ENCODE assay signal across 8 cellular contexts in the genomic region with DNA sequence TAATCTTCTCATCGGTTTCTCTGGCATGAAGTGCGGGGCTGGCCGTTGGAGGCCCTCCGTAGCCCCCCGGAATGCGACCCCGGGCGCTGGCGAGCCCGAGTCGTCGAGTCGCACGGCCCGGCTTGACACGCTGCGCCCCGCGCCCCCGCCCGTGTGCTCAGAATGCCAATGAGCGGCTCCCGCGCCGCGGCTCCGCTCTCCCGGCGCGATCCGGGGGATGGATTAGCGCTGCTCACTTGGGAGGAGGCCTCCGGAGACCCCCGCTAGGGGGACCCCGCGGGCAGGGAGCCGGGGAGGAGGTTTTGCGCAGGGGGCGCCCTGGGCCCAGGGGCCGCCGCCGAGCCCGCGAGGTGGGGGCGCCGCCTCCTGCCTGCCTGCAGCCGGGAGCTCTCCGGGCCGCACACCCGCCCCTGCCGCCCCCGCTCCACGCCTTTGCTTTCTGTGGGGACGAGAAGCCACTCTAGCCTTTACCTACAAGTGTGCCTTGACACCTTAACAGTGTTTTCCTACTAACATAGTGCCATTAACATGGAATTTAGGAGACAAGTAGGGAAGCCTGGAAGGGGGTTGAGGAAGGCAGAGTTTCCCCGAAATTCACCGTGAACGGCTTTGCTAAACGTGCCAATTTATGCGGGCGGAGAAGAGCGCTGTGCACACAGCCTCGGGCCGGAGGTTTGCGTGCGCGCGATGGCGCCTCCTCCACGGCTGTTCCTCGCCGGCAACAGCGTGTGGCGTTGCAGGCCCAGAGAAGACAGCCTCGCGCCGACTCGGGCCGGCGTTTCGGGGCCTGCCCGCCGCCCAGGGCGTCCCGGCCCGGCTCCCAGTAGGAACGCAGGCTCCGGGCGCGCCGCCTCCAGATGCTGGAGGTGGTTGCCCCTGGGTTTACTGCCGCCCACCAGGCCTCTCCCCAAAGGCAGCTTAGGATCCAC. TPM values are rescaled to one million over a fixed set of nuclear protein-coding genes. Genes with fewer than 3 reads are reported as not detected.
DNase-seq lines count a peak whose midpoint lies in the region; ATAC-seq and TF ChIP-seq lines count a peak whose summit lies in the region.

No MANE protein-coding gene starts in this region.

- no peak overlapping the region for H2BK5ac ChIP-seq in IMR-90 (ENCODE audit: low read depth, low read length, poor library complexity, severe bottlenecking)

- dilution Hi-C loops in IMR-90 (cut with HindIII; ENCODE audit: low sequenced_read_pairs, unreplicated experiment): no loop called here

- in situ Hi-C loops in IMR-90 (cut with MboI; ENCODE audit: low sequenced_read_pairs): loop anchor here (5.0 to 25.0 kb wide), 2 partner anchors 832 to 1017 kb away; partner anchors contain the start of gene RNF32
- in situ Hi-C loops in T47D (cut with HindIII; ENCODE audit: low pct_unique_long_range_greater_than_20kb, low sequenced_read_pairs): no loop called here

- no peak overlapping the region for H2BK120ac ChIP-seq in IMR-90 (ENCODE audit: low read depth, low read length)

- TF ChIP-seq POLR2A in GM18505 (IDR thresholded peaks at IDR 0.05; ENCODE audit: borderline replicate concordance, extremely low read depth, insufficient read depth, insufficient read length): no peak
- no peak for TF ChIP-seq POLR2A in IMR-90 (IDR thresholded peaks at IDR 0.05; ENCODE audit: low read depth, low read length)

- peak; percentile 71 for TF ChIP-seq CTCF in A673 (conservative IDR thresholded peaks at IDR 0.05; ENCODE audit: low read depth, low read length)
- TF ChIP-seq CTCF in IMR-90 (conservative IDR thresholded peaks at IDR 0.05; ENCODE audit: low read depth, low read length): peak; percentile 60

- H3K4ac ChIP-seq in IMR-90 (ENCODE audit: low read depth, low read length): no peak overlapping the region

- H3K27me3 ChIP-seq in A673 (replicated peaks; ENCODE audit: insufficient read depth, low read depth, low read length, poor library complexity) (peaks cover 89% of the 10 kb centered on the region), IMR-90 (ENCODE audit: control insufficient read depth, insufficient read depth, low read length) (peaks cover 74% of the 10 kb centered on the region)

- CTCF ChIA-PET in A673 (lab: Charles Lee): no interaction called here
- CTCF ChIA-PET in IMR-90 (lab: Yijun Ruan, JAX): interaction anchor here (0.6 kb wide), 1 partner anchor 939 kb away, joined by 3 read pairs; no protein-coding TSS in a partner anchor

- H2BK20ac ChIP-seq in IMR-90 (ENCODE audit: low read depth, low read length): no peak overlapping the region

- H2BK15ac ChIP-seq in IMR-90 (ENCODE audit: low read depth, low read length): no peak overlapping the region

- 4% methylated on average over 40 of the region's 91 CpGs; no CpG with 5 or more reads in 1 of the 2 experiments for WGBS in IMR-90 (ENCODE audit: extremely low coverage in 2 of 2, insufficient read length in 1 of 2), 2 experiments

- H3K23ac ChIP-seq in IMR-90 (ENCODE audit: low read depth, low read length): no peak overlapping the region

- H3K9ac ChIP-seq in IMR-90 (ENCODE audit: low read depth, low read length): no peak overlapping the region

- H3K4me1 ChIP-seq in A673 (ENCODE audit: insufficient read depth, low read length, poor library complexity, severe bottlenecking) (peaks cover 11% of the 10 kb centered on the region), IMR-90 (ENCODE audit: control insufficient read depth, insufficient read depth, low read length) (peaks cover 5% of the 10 kb centered on the region; the same call in 1 of the 2 replicates)

- no peak overlapping the region for H3K18ac ChIP-seq in IMR-90 (ENCODE audit: low read depth, low read length)

- H3K4me3 ChIP-seq in A673 (ENCODE audit: low read depth, low read length, poor library complexity, severe bottlenecking) (peak overlapping the region; percentile 32), IMR-90 (ENCODE audit: insufficient read depth, low read depth, low read length) (peak overlapping the region; percentile 38)

- no peaks in the 10 kb centered on the region for H3K9me3 ChIP-seq in A673 (ENCODE audit: low read depth, low read length, poor library complexity, severe bottlenecking)
- H3K9me3 ChIP-seq in IMR-90 (ENCODE audit: control insufficient read depth, insufficient read depth, low read length): no peaks in the 10 kb centered on the region

- H4K5ac ChIP-seq in IMR-90 (ENCODE audit: low read depth, low read length): no peak overlapping the region

- peak overlapping the region; percentile 17 for H2AK9ac ChIP-seq in IMR-90 (replicated peaks; ENCODE audit: low read depth, low read length, poor library complexity)

- H4K20me1 ChIP-seq in IMR-90 (ENCODE audit: insufficient read depth, low read length): no peaks in the 10 kb centered on the region

- H3K9me1 ChIP-seq in IMR-90 (ENCODE audit: insufficient read depth, low read length): no peaks in the 10 kb centered on the region

- H4K91ac ChIP-seq in IMR-90 (ENCODE audit: insufficient read depth, low read depth, low read length): no peak overlapping the region

- no peak overlapping the region for H4K8ac ChIP-seq in IMR-90 (ENCODE audit: low read depth in 2 of 2, low read length in 2 of 2)

- no peaks in the 10 kb centered on the region for H3K79me1 ChIP-seq in IMR-90 (ENCODE audit: low read depth in 1 of 2, low read length in 2 of 2)

- DNase-seq in A673 (ENCODE audit: low spot score) (peak; percentile 87), IMR-90 (peak; percentile 65), T-helper 9 cell (peak; percentile 63), T47D (ENCODE audit: low read depth in 1 of 2, low spot score in 1 of 2) (peak; percentile 65 to 91), inferior parietal cortex (ENCODE audit: extremely low spot score) (peak; percentile 44)
- peak; percentile 59 to 74 for DNase-seq in stimulated activated CD4-positive, alpha-beta T cell treated with anti-CD3 and anti-CD28 coated beads, Interleukin-2, amount 100 ng/mL, for 24 hours

- no peak overlapping the region for H3K14ac ChIP-seq in IMR-90 (replicated peaks; ENCODE audit: low read depth, low read length)

- H3K27ac ChIP-seq in A673 (ENCODE audit: low read depth, low read length, poor library complexity, severe bottlenecking) (no peak overlapping the region), IMR-90 (ENCODE audit: insufficient read depth, low read length) (no peak overlapping the region)

- peak; percentile 48 for ATAC-seq in GM18505 (IDR thresholded peaks at IDR 0.05; ENCODE audit: unreplicated experiment)
- peak; percentile 85 for ATAC-seq in IMR-90 (ENCODE audit: low read depth)
- ATAC-seq in HG03196 (IDR thresholded peaks at IDR 0.05; ENCODE audit: unreplicated experiment): no peak

- no peak overlapping the region for H2AK5ac ChIP-seq in IMR-90 (ENCODE audit: low read depth, low read length)

- BruUV-seq in A673 (replicated peaks; lab: Mats Ljungman, UMichigan): no TSS peak
- BruUV-seq in IMR-90 (replicated peaks; lab: Mats Ljungman, UMichigan): no TSS peak

- peak overlapping the region; percentile 91 for H2AFZ ChIP-seq in IMR-90 (replicated peaks; ENCODE audit: low read length, poor library complexity)

- TF ChIP-seq RAD21 in IMR-90 (IDR thresholded peaks at IDR 0.05; ENCODE audit: low read length): peak; percentile 65

- H3K4me2 ChIP-seq in IMR-90 (ENCODE audit: low read depth, low read length): peak overlapping the region; percentile 93

- intact Hi-C loops in A673 (cut with micrococcal nuclease; ENCODE audit: unreplicated experiment): loop anchor here (2.0 to 5.0 kb wide), 2 partner anchors 668 to 1012 kb away; no protein-coding TSS in a partner anchor
- intact Hi-C loops in IMR-90 (cut with micrococcal nuclease): loop anchor here (2.0 kb wide), 2 partner anchors 960 to 1012 kb away; no protein-coding TSS in a partner anchor

- POLR2A ChIA-PET in A673 (lab: Charles Lee; ENCODE audit: low non-redundant PET) (no interaction called here), IMR-90 (lab: Charles Lee; ENCODE audit: unreplicated experiment) (no interaction called here)

- H3K56ac ChIP-seq in IMR-90 (ENCODE audit: extremely low read depth, insufficient read depth, low read length): no peak overlapping the region

- no peaks in the 10 kb centered on the region for H3K36me3 ChIP-seq in A673 (ENCODE audit: insufficient read depth, low read length, poor library complexity, severe bottlenecking)
- no peaks in the 10 kb centered on the region for H3K36me3 ChIP-seq in IMR-90 (ENCODE audit: control insufficient read depth, insufficient read depth, low read length)

TF ChIP-seq in IMR-90, 13 proteins besides CTCF, POLR2A, EP300 and RAD21 (continues in another document):
- TF ChIP-seq RCOR1 (IDR thresholded peaks at IDR 0.05; ENCODE audit: insufficient replicate concordance, low read length) (no peak), CHD1 (IDR thresholded peaks at IDR 0.05; ENCODE audit: low read depth, low read length) (no peak), FOS (IDR thresholded peaks at IDR 0.05; ENCODE audit: low read depth, low read length) (no peak), SMC3 (IDR thresholded peaks at IDR 0.05; ENCODE audit: low read depth, low read length) (peak; percentile 31), MAZ (IDR thresholded peaks at IDR 0.05; ENCODE audit: borderline replicate concordance, low read depth, low read length) (0 out of 2 replicates have a peak, but pooled peaks have one; percentile 36), NFE2L2 (IDR thresholded peaks at IDR 0.05; ENCODE audit: low read depth, low read length) (no peak), MXI1 (IDR thresholded peaks at IDR 0.05; ENCODE audit: borderline replicate concordance, low read depth, low read length) (peak; percentile 41; the same call in 1 of the 2 replicates), BHLHE40 (IDR thresholded peaks at IDR 0.05; ENCODE audit: low read depth, low read length) (0 out of 2 replicates have a peak, but pooled peaks have one; percentile 7)
- TF ChIP-seq, protein P1, sequence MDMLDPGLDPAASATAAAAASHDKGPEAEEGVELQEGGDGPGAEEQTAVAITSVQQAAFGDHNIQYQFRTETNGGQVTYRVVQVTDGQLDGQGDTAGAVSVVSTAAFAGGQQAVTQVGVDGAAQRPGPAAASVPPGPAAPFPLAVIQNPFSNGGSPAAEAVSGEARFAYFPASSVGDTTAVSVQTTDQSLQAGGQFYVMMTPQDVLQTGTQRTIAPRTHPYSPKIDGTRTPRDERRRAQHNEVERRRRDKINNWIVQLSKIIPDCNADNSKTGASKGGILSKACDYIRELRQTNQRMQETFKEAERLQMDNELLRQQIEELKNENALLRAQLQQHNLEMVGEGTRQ (IDR thresholded peaks at IDR 0.05; ENCODE audit: low read depth, low read length): no peak

RNA-seq across cellular contexts. Expression of gene SHH, which starts 7.1 kb away (rescaled TPM):
- total RNA-seq in A673 (2021) (not detected in 2 replicates), IMR-90 (2012; rRNA removed) (under 0.01 TPM in 1 of 2 replicates, not detected in the other)
- 0.03 TPM in 1 of 2 replicates, not detected in the other for polyA plus RNA-seq in IMR-90 (2012; rRNA removed)
- 0.01 and 0.04 TPM in 2 replicates for polyA plus RNA-seq in IMR-90 (2012; cell fraction: cytosol; rRNA removed)
- 0.03 and 0.11 TPM in 2 replicates for polyA plus RNA-seq in IMR-90 (2012; cell fraction: nucleus; rRNA removed; ENCODE audit: low replicate concordance)
